Comparison of ENCODE assay signal across 1 cellular context in genomic region chr1:6601865-6602668, GRCh38.
TF ChIP-seq lines count a peak whose summit lies in the region.

No MANE protein-coding gene starts in this region.

TF ChIP-seq in K562, 482 proteins besides CTCF, POLR2A, EP300 and RAD21 (continues in another document):
- no peak for TF ChIP-seq CBX5 (IDR thresholded peaks at IDR 0.05; ENCODE audit: borderline replicate concordance, low read depth)
- peak; percentile 87 for TF ChIP-seq FIP1L1 (IDR thresholded peaks at IDR 0.05; ENCODE audit: low read depth, low read length, poor library complexity, severe bottlenecking)
- peak; percentile 9 for TF ChIP-seq HNRNPK (IDR thresholded peaks at IDR 0.05; ENCODE audit: low read depth, low read length, poor library complexity, severe bottlenecking)
- TF ChIP-seq, protein P1, sequence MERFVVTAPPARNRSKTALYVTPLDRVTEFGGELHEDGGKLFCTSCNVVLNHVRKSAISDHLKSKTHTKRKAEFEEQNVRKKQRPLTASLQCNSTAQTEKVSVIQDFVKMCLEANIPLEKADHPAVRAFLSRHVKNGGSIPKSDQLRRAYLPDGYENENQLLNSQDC (CRISPR knock-in tag; IDR thresholded peaks at IDR 0.05), result no peak
- TF ChIP-seq PHB2 (IDR thresholded peaks at IDR 0.05; ENCODE audit: low read depth), result no peak
- TF ChIP-seq, protein P2, sequence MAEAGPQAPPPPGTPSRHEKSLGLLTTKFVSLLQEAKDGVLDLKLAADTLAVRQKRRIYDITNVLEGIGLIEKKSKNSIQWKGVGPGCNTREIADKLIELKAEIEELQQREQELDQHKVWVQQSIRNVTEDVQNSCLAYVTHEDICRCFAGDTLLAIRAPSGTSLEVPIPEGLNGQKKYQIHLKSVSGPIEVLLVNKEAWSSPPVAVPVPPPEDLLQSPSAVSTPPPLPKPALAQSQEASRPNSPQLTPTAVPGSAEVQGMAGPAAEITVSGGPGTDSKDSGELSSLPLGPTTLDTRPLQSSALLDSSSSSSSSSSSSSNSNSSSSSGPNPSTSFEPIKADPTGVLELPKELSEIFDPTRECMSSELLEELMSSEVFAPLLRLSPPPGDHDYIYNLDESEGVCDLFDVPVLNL (CRISPR knock-in tag; IDR thresholded peaks at IDR 0.05; ENCODE audit: low read depth), result peak; percentile 78; the same call in 1 of the 2 replicates
- TF ChIP-seq STAT6 (CRISPR knock-in tag; IDR thresholded peaks at IDR 0.05), result peak; percentile 90
- TF ChIP-seq CCNT2 (IDR thresholded peaks at IDR 0.05; ENCODE audit: borderline replicate concordance, extremely low read depth, insufficient read length, low read depth, low read length), result peak; percentile 17
- TF ChIP-seq U2AF1 (optimal IDR thresholded peaks at IDR 0.05; ENCODE audit: low read depth, low read length), result peak; percentile 58
- TF ChIP-seq YY1 (IDR thresholded peaks at IDR 0.05; ENCODE audit: borderline replicate concordance in 1 of 3, control insufficient read depth in 1 of 3, extremely low read depth in 1 of 3, insufficient read depth in 3 of 3, insufficient read length in 1 of 3, insufficient replicate concordance in 2 of 3, low read depth in 1 of 3, low read length in 2 of 3), result peak; percentile 14 to 73 (median 58)
- TF ChIP-seq, protein P3, sequence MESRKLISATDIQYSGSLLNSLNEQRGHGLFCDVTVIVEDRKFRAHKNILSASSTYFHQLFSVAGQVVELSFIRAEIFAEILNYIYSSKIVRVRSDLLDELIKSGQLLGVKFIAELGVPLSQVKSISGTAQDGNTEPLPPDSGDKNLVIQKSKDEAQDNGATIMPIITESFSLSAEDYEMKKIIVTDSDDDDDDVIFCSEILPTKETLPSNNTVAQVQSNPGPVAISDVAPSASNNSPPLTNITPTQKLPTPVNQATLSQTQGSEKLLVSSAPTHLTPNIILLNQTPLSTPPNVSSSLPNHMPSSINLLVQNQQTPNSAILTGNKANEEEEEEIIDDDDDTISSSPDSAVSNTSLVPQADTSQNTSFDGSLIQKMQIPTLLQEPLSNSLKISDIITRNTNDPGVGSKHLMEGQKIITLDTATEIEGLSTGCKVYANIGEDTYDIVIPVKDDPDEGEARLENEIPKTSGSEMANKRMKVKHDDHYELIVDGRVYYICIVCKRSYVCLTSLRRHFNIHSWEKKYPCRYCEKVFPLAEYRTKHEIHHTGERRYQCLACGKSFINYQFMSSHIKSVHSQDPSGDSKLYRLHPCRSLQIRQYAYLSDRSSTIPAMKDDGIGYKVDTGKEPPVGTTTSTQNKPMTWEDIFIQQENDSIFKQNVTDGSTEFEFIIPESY (CRISPR knock-in tag; IDR thresholded peaks at IDR 0.05), result 0 out of 2 replicates have a peak, but pooled peaks have one; percentile 25
- TF ChIP-seq NCOA6 (IDR thresholded peaks at IDR 0.05), result no peak
- peak; percentile 89 for TF ChIP-seq CHD1 (IDR thresholded peaks at IDR 0.05; ENCODE audit: low read length)
- peak; percentile 86 for TF ChIP-seq MAX (CRISPR knock-in tag; IDR thresholded peaks at IDR 0.05)
- TF ChIP-seq ZBED1 (IDR thresholded peaks at IDR 0.05), result no peak
- TF ChIP-seq CBX3 (IDR thresholded peaks at IDR 0.05; ENCODE audit: borderline replicate concordance in 1 of 2, low read length in 2 of 2), result peak in 1 of 2 experiments; percentile 36; a peak in 1 of 3 replicates
- no peak for TF ChIP-seq NBN (IDR thresholded peaks at IDR 0.05; ENCODE audit: low read depth)
- 0 out of 4 replicates have a peak, but pooled peaks of 1 of the 2 experiments have one; percentile 20 for TF ChIP-seq RCOR1 (IDR thresholded peaks at IDR 0.05; ENCODE audit: borderline replicate concordance in 1 of 2, low read depth in 2 of 2, low read length in 2 of 2)
- TF ChIP-seq SP2 (IDR thresholded peaks at IDR 0.05; ENCODE audit: extremely low read depth, low read depth, low read length, poor library complexity, severe bottlenecking), result no peak
- TF ChIP-seq BRD4 (IDR thresholded peaks at IDR 0.05), result peak; percentile 80; the same call in 1 of the 2 replicates
- peak; percentile 20 for TF ChIP-seq HMGN3 (IDR thresholded peaks at IDR 0.05; ENCODE audit: borderline replicate concordance, extremely low read depth, insufficient read length, low read depth, low read length)
- peak; percentile 97 for TF ChIP-seq ZNF609 (CRISPR knock-in tag; IDR thresholded peaks at IDR 0.05; ENCODE audit: borderline replicate concordance)
- TF ChIP-seq GTF2F1 (IDR thresholded peaks at IDR 0.05; ENCODE audit: low read depth, low read length), result 0 out of 2 replicates have a peak, but pooled peaks have one; percentile 53
- TF ChIP-seq NONO (IDR thresholded peaks at IDR 0.05; ENCODE audit: low read depth in 2 of 2, low read length in 1 of 2), result peak in 1 of 2 experiments; percentile 40; a peak in 1 of 4 replicates
- no peak for TF ChIP-seq ZNF395 (CRISPR knock-in tag; IDR thresholded peaks at IDR 0.05)
- TF ChIP-seq PCBP1 (IDR thresholded peaks at IDR 0.05; ENCODE audit: low read depth, low read length, poor library complexity, severe bottlenecking), result peak; percentile 11
- TF ChIP-seq L3MBTL2 (IDR thresholded peaks at IDR 0.05), result peak; percentile 85
- TF ChIP-seq C11orf30 (IDR thresholded peaks at IDR 0.05; ENCODE audit: low read depth), result no peak
- peak; percentile 16; the same call in 1 of the 2 replicates for TF ChIP-seq ILF3 (IDR thresholded peaks at IDR 0.05; ENCODE audit: borderline replicate concordance)
- TF ChIP-seq, protein P4, sequence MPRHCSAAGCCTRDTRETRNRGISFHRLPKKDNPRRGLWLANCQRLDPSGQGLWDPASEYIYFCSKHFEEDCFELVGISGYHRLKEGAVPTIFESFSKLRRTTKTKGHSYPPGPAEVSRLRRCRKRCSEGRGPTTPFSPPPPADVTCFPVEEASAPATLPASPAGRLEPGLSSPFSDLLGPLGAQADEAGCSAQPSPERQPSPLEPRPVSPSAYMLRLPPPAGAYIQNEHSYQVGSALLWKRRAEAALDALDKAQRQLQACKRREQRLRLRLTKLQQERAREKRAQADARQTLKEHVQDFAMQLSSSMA (CRISPR knock-in tag; IDR thresholded peaks at IDR 0.05), result peak; percentile 90
- TF ChIP-seq E2F3 (CRISPR knock-in tag; IDR thresholded peaks at IDR 0.05), result peak; percentile 62
- 0 out of 2 replicates have a peak, but pooled peaks have one; percentile 72 for TF ChIP-seq GTF2E2 (tag; IDR thresholded peaks at IDR 0.05)
- TF ChIP-seq HDAC3 (IDR thresholded peaks at IDR 0.05; ENCODE audit: borderline replicate concordance, partially characterized antibody), result no peak
- TF ChIP-seq WHSC1 (IDR thresholded peaks at IDR 0.05; ENCODE audit: low read length), result no peak
- peak; percentile 87 for TF ChIP-seq CTBP1 (IDR thresholded peaks at IDR 0.05; ENCODE audit: borderline replicate concordance)
- peak; percentile 40 for TF ChIP-seq BHLHE40 (IDR thresholded peaks at IDR 0.05; ENCODE audit: low read length)
- no peak for TF ChIP-seq HNRNPUL1 (IDR thresholded peaks at IDR 0.05; ENCODE audit: low read length)
- TF ChIP-seq ZFX (CRISPR knock-in tag; IDR thresholded peaks at IDR 0.05), result peak; percentile 69; the same call in 1 of the 2 replicates
- TF ChIP-seq, protein P5, sequence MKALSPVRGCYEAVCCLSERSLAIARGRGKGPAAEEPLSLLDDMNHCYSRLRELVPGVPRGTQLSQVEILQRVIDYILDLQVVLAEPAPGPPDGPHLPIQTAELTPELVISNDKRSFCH (CRISPR knock-in tag; IDR thresholded peaks at IDR 0.05), result no peak
- TF ChIP-seq, protein P5 (tag; IDR thresholded peaks at IDR 0.05), result peak; percentile 64
- TF ChIP-seq TCF3 (CRISPR knock-in tag; IDR thresholded peaks at IDR 0.05), result peak; percentile 29; the same call in 1 of the 2 replicates
- TF ChIP-seq HDAC1 (IDR thresholded peaks at IDR 0.05), result peak in 1 of 2 experiments; percentile 91; a peak in 2 of 4 replicates
- 0 out of 2 replicates have a peak, but pooled peaks have one; percentile 19 for TF ChIP-seq GTF2A2 (tag; IDR thresholded peaks at IDR 0.05)
- TF ChIP-seq, protein P6, sequence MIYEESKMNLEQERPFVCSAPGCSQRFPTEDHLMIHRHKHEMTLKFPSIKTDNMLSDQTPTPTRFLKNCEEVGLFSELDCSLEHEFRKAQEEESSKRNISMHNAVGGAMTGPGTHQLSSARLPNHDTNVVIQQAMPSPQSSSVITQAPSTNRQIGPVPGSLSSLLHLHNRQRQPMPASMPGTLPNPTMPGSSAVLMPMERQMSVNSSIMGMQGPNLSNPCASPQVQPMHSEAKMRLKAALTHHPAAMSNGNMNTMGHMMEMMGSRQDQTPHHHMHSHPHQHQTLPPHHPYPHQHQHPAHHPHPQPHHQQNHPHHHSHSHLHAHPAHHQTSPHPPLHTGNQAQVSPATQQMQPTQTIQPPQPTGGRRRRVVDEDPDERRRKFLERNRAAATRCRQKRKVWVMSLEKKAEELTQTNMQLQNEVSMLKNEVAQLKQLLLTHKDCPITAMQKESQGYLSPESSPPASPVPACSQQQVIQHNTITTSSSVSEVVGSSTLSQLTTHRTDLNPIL (CRISPR knock-in tag; IDR thresholded peaks at IDR 0.05), result no peak
- TF ChIP-seq JUN (IDR thresholded peaks at IDR 0.05; ENCODE audit: borderline replicate concordance, low read depth, low read length), result peak; percentile 8; the same call in 1 of the 2 replicates
- no peak for TF ChIP-seq JUN (CRISPR knock-in tag; IDR thresholded peaks at IDR 0.05; ENCODE audit: borderline replicate concordance)
- TF ChIP-seq NFIC (IDR thresholded peaks at IDR 0.05), result peak; percentile 73
- TF ChIP-seq NR2C2 (CRISPR knock-in tag; IDR thresholded peaks at IDR 0.05), result 0 out of 2 replicates have a peak, but pooled peaks have one; percentile 42
- no peak for TF ChIP-seq NR2C2 (tag; IDR thresholded peaks at IDR 0.05)
